Comparison of ENCODE assay signal across 8 cellular contexts in the genomic region with DNA sequence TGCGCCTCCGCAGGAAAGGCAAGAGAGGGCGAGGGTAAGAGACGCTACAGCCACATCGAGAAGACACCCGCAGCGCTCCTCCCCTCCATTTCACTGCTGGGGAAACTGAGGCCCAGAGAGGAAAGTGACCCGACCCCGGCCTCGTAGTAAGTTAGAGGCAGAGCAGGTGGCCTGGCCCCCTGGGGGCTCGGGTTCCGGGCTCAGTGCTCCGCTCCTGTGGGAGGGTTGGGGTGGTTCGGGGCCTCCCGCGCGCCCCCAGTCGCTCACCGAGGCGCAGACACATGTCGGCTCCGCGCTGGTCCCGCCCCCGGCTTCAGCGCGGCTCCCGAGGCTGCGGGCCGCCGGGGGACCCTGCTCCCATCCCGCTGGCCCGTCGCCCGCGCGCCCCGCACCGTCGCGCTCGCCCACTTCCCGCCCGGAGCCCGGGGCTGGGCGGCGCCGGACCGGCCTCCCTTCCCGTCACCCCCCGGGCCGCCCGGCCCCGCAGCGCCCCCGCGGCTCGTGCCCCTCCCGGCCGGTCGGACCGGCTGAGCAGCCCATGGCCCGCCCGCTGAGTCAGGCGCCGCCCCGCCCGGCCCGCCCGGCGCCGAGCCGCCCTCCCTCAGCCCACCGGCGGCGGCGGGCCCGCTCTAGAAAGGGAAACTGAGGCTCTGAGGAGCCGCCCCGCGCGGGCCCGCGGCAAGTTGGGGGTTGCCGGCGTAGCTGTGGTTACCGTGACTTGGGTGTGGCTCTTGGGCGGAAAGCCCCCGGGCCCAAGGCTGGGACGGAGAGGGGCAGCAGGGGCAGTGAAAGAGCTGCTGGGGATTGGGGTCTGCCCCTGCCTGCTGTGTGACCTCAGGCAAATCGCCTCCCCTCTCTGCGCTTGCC. TPM values are rescaled to one million over a fixed set of nuclear protein-coding genes. Genes with fewer than 3 reads are reported as not detected.
DNase-seq lines count a peak whose midpoint lies in the region; TF ChIP-seq lines count a peak whose summit lies in the region.

A gene with protein sequence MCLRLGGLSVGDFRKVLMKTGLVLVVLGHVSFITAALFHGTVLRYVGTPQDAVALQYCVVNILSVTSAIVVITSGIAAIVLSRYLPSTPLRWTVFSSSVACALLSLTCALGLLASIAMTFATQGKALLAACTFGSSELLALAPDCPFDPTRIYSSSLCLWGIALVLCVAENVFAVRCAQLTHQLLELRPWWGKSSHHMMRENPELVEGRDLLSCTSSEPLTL (minus strand): TSS at position 434 of the 867 bp plus-strand sequence. CDS start 151 bp downstream, at position 283.

- H3K4me3 ChIP-seq in Jurkat, Clone E6-1 (ENCODE audit: low read length), result peak within 1 kb of the TSS; percentile 44
- H3K4me3 ChIP-seq in astrocyte of the spinal cord (ENCODE audit: low read depth, low read length) (peak within 1 kb of the TSS; percentile 54), skin epidermis (peak within 1 kb of the TSS; percentile 51 to 69 (median 59))

- peak within 1 kb of the TSS in 20 of 21 experiments; percentile 59 to 88 (median 80) for H3K27ac ChIP-seq in skin epidermis

- DNase-seq in DMS53 (lab: John Stamatoyannopoulos, UW) (peak; percentile 85), astrocyte of the spinal cord (ENCODE audit: low read depth, low spot score) (no peak), iPS-NIHi11 (ENCODE audit: low spot score) (peak; percentile 81), GOT3 (lab: John Stamatoyannopoulos, UW) (no peak), ecto neural progenitor cell (ENCODE audit: low spot score) (no peak)
- DNase-seq in Jurkat, Clone E6-1 (ENCODE audit: low read depth, low spot score), result no peak
- no peak for DNase-seq in effector CD8-positive, alpha-beta T cell (lab: John Stamatoyannopoulos, UW)

- TF ChIP-seq CTCF in astrocyte of the spinal cord (IDR thresholded peaks at IDR 0.05; ENCODE audit: low read depth, low read length), result no peak

- in situ Hi-C loops in astrocyte of the spinal cord (cut with HindIII; ENCODE audit: low sequenced_read_pairs), result no loop called here

RNA-seq across cellular contexts. Expression of the gene that starts here (rescaled TPM):
- 39.3 TPM for polyA plus RNA-seq in Jurkat, Clone E6-1 (2012; ENCODE audit: insufficient read depth, insufficient read length)

Comparison
In these comparisons a context has a peak if more than half of its experiments do, and no peak if none do; other contexts are left out.
1. DNase-seq: peak in DMS53 (single experiment) and iPS-NIHi11 (single experiment); none in Jurkat, Clone E6-1 (single experiment), astrocyte of the spinal cord (single experiment), effector CD8-positive, alpha-beta T cell (single experiment), GOT3 (single experiment) and ecto neural progenitor cell (single experiment).
2. Peak in every context shown above with its lines, with median percentiles within 50 percentile points of each other: H3K4me3 ChIP-seq.